11 cellular contexts compared by ENCODE assay signal in genomic region chr2:72712977-72713376, GRCh38.
"Had no signal": no experiment of that assay in that cellular context is flagged by ENCODE, and none has a peak within 500 bp of the region (broad histone marks: within the 10 kb centered on the region; RNA-seq: fewer than 3 reads in every experiment).

No MANE protein-coding gene starts in this region.

- H2AFZ ChIP-seq: GM23248, GM23338 had no signal

- FAIRE-seq: H1, H54 had no signal

- DNase-seq: GM23248, GOT3, H7, H9, HCEC 1CT, HFFc6 had no signal

- ATAC-seq: GM23338, HCT116 had no signal

- H3K9ac ChIP-seq: GM23248 had no signal

- H3K4me3 ChIP-seq: GM23248, GM23338, HAP-1 had no signal

- H3K4me2 ChIP-seq: GM23338 had no signal

- H3K36me3 ChIP-seq: HAP-1 had no signal

- H3K27ac ChIP-seq: GM23248 had no signal

- H3K9me3 ChIP-seq: HAP-1 had no signal
